Comparison of ENCODE assay signal across 24 cellular contexts in the genomic region with DNA sequence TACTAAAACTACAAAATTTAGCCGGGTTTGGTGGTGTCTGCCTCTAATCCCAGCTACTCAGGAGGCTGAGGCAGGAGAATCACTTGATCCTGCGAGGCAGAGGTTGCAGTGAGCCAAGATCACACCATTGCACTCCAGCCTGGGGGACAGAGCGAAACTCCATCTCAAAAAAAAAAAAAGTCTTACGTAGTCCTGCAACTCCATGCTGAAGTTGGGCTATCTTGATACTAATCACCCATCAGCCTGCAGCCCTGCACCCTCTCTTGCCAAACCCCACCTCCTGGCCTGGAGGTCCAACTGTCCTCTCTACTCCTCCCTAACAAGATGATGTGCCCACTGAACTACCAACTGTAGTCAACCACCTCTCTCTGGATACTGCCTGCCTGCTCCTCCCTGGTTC. TPM values are rescaled to one million over a fixed set of nuclear protein-coding genes. Genes with fewer than 3 reads are reported as not detected.
DNase-seq lines count a peak whose midpoint lies in the region; ATAC-seq and TF ChIP-seq lines count a peak whose summit lies in the region.
"Had no signal": no experiment of that assay in that cellular context is flagged by ENCODE, and none has a peak within 500 bp of the region (broad histone marks: within the 10 kb centered on the region; RNA-seq: fewer than 3 reads in every experiment).

No MANE protein-coding gene starts in this region.

- no peaks in the 10 kb centered on the region for H3K9me3 Mint-ChIP-seq in activated T-cell treated with anti-CD3 and anti-CD28 coated beads, Interleukin-2, amount 50 U/mL, for 24 hours
- H3K9me3 Mint-ChIP-seq in activated T-cell treated with anti-CD3 and anti-CD28 coated beads, Interleukin-2, amount 50 U/mL, for 4 hours: no peaks in the 10 kb centered on the region
- H3K9me3 Mint-ChIP-seq in endothelial cell (ENCODE audit: unreplicated experiment): no peaks in the 10 kb centered on the region
- H3K9me3 Mint-ChIP-seq: activated CD4-positive, alpha-beta T cell treated with anti-CD3 and anti-CD28 coated beads, Interleukin-2, amount 10 ng/mL, durations not matched to agents 7 days and 5 days had no signal

- H3F3A ChIP-seq in Loucy (ENCODE audit: low read depth): no peaks in the 10 kb centered on the region

- H4K20me1 ChIP-seq in Loucy (ENCODE audit: insufficient read depth, low read length, poor library complexity, severe bottlenecking): peaks cover 70% of the 10 kb centered on the region

- no CpG with 5 or more reads among the region's 4 CpGs for WGBS in trophoblast cell (ENCODE audit: extremely low coverage, insufficient coverage, insufficient read length)

- no peaks in the 10 kb centered on the region for H3K27me3 Mint-ChIP-seq in activated T-cell treated with anti-CD3 and anti-CD28 coated beads, Interleukin-2, amount 50 U/mL, for 24 hours
- no peaks in the 10 kb centered on the region for H3K27me3 Mint-ChIP-seq in activated T-cell treated with anti-CD3 and anti-CD28 coated beads, Interleukin-2, amount 50 U/mL, for 4 hours (ENCODE audit: low read depth)
- peaks cover 6% of the 10 kb centered on the region for H3K27me3 Mint-ChIP-seq in endothelial cell (ENCODE audit: unreplicated experiment)
- H3K27me3 Mint-ChIP-seq: activated CD4-positive, alpha-beta T cell treated with anti-CD3 and anti-CD28 coated beads, Interleukin-2, amount 10 ng/mL, durations not matched to agents 7 days and 5 days had no signal

- H2AFZ ChIP-seq in Loucy (ENCODE audit: low read length) (no peak overlapping the region), trophoblast cell (ENCODE audit: insufficient read depth, low read length, poor library complexity) (no peak overlapping the region)

- H3K4me3 Mint-ChIP-seq in activated T-cell treated with anti-CD3 and anti-CD28 coated beads, Interleukin-2, amount 50 U/mL, for 24 hours: no peak overlapping the region
- H3K4me3 Mint-ChIP-seq in activated T-cell treated with anti-CD3 and anti-CD28 coated beads, Interleukin-2, amount 50 U/mL, for 4 hours: no peak overlapping the region
- H3K4me3 Mint-ChIP-seq in endothelial cell (ENCODE audit: unreplicated experiment): peak overlapping the region; percentile 53
- H3K4me3 Mint-ChIP-seq: activated CD4-positive, alpha-beta T cell treated with anti-CD3 and anti-CD28 coated beads, Interleukin-2, amount 10 ng/mL, durations not matched to agents 7 days and 5 days had no signal

- no peak overlapping the region for H2BK12ac ChIP-seq in trophoblast cell (ENCODE audit: low read length)

- no peak overlapping the region for H4K8ac ChIP-seq in trophoblast cell (ENCODE audit: low read depth, low read length)

- no peaks in the 10 kb centered on the region for H3K27me3 ChIP-seq in Loucy (ENCODE audit: insufficient read depth, low read length, poor library complexity, severe bottlenecking)
- no peaks in the 10 kb centered on the region for H3K27me3 ChIP-seq in trophoblast cell (ENCODE audit: insufficient read depth, low read length)
- H3K27me3 ChIP-seq: sigmoid colon had no signal

- peaks cover 86% of the 10 kb centered on the region for H3K79me2 ChIP-seq in Loucy (ENCODE audit: insufficient read depth, low read length)
- peaks cover 17% of the 10 kb centered on the region for H3K79me2 ChIP-seq in trophoblast cell (ENCODE audit: control insufficient read depth, insufficient read depth, low read length, poor library complexity)

- no peak overlapping the region for H2BK5ac ChIP-seq in trophoblast cell (ENCODE audit: low read depth, low read length, poor library complexity)

- H3K9me3 ChIP-seq in Loucy (ENCODE audit: insufficient read depth, low read depth, low read length): no peaks in the 10 kb centered on the region
- no peaks in the 10 kb centered on the region for H3K9me3 ChIP-seq in trophoblast cell (ENCODE audit: insufficient read depth, low read depth, low read length)
- H3K9me3 ChIP-seq: Caco-2, left ventricle myocardium inferior, prostate gland, sigmoid colon had no signal

- peaks cover 6% of the 10 kb centered on the region for H3K79me1 ChIP-seq in trophoblast cell (ENCODE audit: low read length)

- no peak overlapping the region for H3K18ac ChIP-seq in trophoblast cell (ENCODE audit: low read length)

- no peak for TF ChIP-seq CTCF in Loucy (conservative IDR thresholded peaks at IDR 0.05; ENCODE audit: low read length)
- no peak for TF ChIP-seq CTCF in endothelial cell (IDR thresholded peaks at IDR 0.05; ENCODE audit: unreplicated experiment)

- no peak overlapping the region for H3K14ac ChIP-seq in trophoblast cell (ENCODE audit: low read length)

- no peak overlapping the region for H2BK120ac ChIP-seq in trophoblast cell (ENCODE audit: insufficient read depth, low read length, poor library complexity)

- H4K12ac ChIP-seq in trophoblast cell (ENCODE audit: low read depth, low read length): no peak overlapping the region

- H4K91ac ChIP-seq in trophoblast cell (ENCODE audit: low read depth, low read length): no peak overlapping the region

- ATAC-seq in activated T-cell treated with anti-CD3 and anti-CD28 coated beads, Interleukin-2, amount 50 U/mL, for 4 hours: no peak

- H3K9ac ChIP-seq in Loucy (ENCODE audit: low read depth, low read length, poor library complexity, severe bottlenecking): no peak overlapping the region
- no peak overlapping the region for H3K9ac ChIP-seq in trophoblast cell (ENCODE audit: low read length)

- H3K27ac Mint-ChIP-seq in activated T-cell treated with anti-CD3 and anti-CD28 coated beads, Interleukin-2, amount 50 U/mL, for 24 hours: peak overlapping the region; percentile 10
- H3K27ac Mint-ChIP-seq in endothelial cell (ENCODE audit: unreplicated experiment): no peak overlapping the region

- peaks cover 72% of the 10 kb centered on the region for H3K4me1 Mint-ChIP-seq in activated T-cell treated with anti-CD3 and anti-CD28 coated beads, Interleukin-2, amount 50 U/mL, for 24 hours (ENCODE audit: low read depth)
- H3K4me1 Mint-ChIP-seq in activated T-cell treated with anti-CD3 and anti-CD28 coated beads, Interleukin-2, amount 50 U/mL, for 4 hours (ENCODE audit: low read depth): peaks cover 69% of the 10 kb centered on the region
- H3K4me1 Mint-ChIP-seq in endothelial cell (ENCODE audit: unreplicated experiment): peaks cover 31% of the 10 kb centered on the region

- H3K36me3 Mint-ChIP-seq in activated T-cell treated with anti-CD3 and anti-CD28 coated beads, Interleukin-2, amount 50 U/mL, for 24 hours (ENCODE audit: low read depth): peaks cover 40% of the 10 kb centered on the region
- H3K36me3 Mint-ChIP-seq in activated T-cell treated with anti-CD3 and anti-CD28 coated beads, Interleukin-2, amount 50 U/mL, for 4 hours (ENCODE audit: insufficient read depth): peaks cover 11% of the 10 kb centered on the region
- H3K36me3 Mint-ChIP-seq in endothelial cell (ENCODE audit: low read depth, unreplicated experiment): peaks cover 3% of the 10 kb centered on the region

- no peak overlapping the region for H2AK5ac ChIP-seq in trophoblast cell (ENCODE audit: low read length)

- no peak for DNase-seq in activated T-cell treated with anti-CD3 and anti-CD28 coated beads, Interleukin-2, amount 50 U/mL, for 24 hours
- DNase-seq in activated T-cell treated with anti-CD3 and anti-CD28 coated beads, Interleukin-2, amount 50 U/mL, for 4 hours: no peak
- DNase-seq in endothelial cell (ENCODE audit: low spot score) (no peak), trophoblast cell (no peak), NK-92 (lab: John Stamatoyannopoulos, UW; ENCODE audit: unreplicated experiment) (no peak), NCI-H2227 treated with DMSO at 0.1 percent for 48 hours (lab: John Stamatoyannopoulos, UW) (no peak), NCI-H526 (lab: John Stamatoyannopoulos, UW) (no peak)
- DNase-seq: activated CD4-positive, alpha-beta T cell treated with anti-CD3 and anti-CD28 coated beads, Interleukin-2, amount 10 ng/mL, durations not matched to agents 7 days and 5 days; activated CD8-positive, alpha-beta memory T cell treated with anti-CD3 and anti-CD28 coated beads, Interleukin-2, amount 50 U/mL, for 4 hours; activated effector memory CD4-positive, alpha-beta T cell treated with anti-CD3 and anti-CD28 coated beads, Interleukin-2, amount 50 U/mL, for 16 hours; Caco-2; DMS79 treated with DMSO at 0.1 percent for 48 hours; GOT3; left ventricle myocardium inferior; midbrain; NCI-H187 treated with DMSO at 0.1 percent for 48 hours; RPMI8226; sigmoid colon had no signal

- no peak overlapping the region for H3K23ac ChIP-seq in trophoblast cell (ENCODE audit: low read length)

- no peaks in the 10 kb centered on the region for H3K9me2 ChIP-seq in Loucy (replicated peaks; ENCODE audit: low read depth, low read length)

- H3K36me3 ChIP-seq in Loucy (ENCODE audit: insufficient read depth, low read length) (no peaks in the 10 kb centered on the region), trophoblast cell (ENCODE audit: control insufficient read depth in 1 of 2, insufficient read depth in 2 of 2, low read length in 2 of 2) (peaks cover 3 to 4% of the 10 kb centered on the region in 2 experiments)
- H3K36me3 ChIP-seq: left ventricle myocardium inferior, prostate gland, sigmoid colon had no signal

- no peak overlapping the region for H3K27ac ChIP-seq in trophoblast cell (ENCODE audit: low read depth, low read length)
- H3K27ac ChIP-seq: left ventricle myocardium inferior, prostate gland, sigmoid colon, SK-N-MC, VCaP had no signal

- H3K4me3 ChIP-seq in Loucy (ENCODE audit: low read length, poor library complexity, severe bottlenecking) (no peak overlapping the region), trophoblast cell (ENCODE audit: low read depth, low read length) (no peak overlapping the region)
- H3K4me3 ChIP-seq: left ventricle myocardium inferior, prostate gland, sigmoid colon, SK-N-MC had no signal

- H3K4me2 ChIP-seq in Loucy (ENCODE audit: low read depth, low read length, poor library complexity, severe bottlenecking): peak overlapping the region; percentile 76
- H3K4me2 ChIP-seq in trophoblast cell (ENCODE audit: low read length): no peak overlapping the region

- peak overlapping the region; percentile 57 for H3K4ac ChIP-seq in trophoblast cell (ENCODE audit: low read depth, low read length)

- H3K4me1 ChIP-seq in Loucy (ENCODE audit: insufficient read depth, low read length, poor library complexity, severe bottlenecking): peaks cover 34% of the 10 kb centered on the region
- peaks cover 0 to 2% of the 10 kb centered on the region in 2 experiments for H3K4me1 ChIP-seq in trophoblast cell (ENCODE audit: control insufficient read depth in 1 of 2, insufficient read depth in 2 of 2, low read length in 2 of 2)
- H3K4me1 ChIP-seq: prostate gland had no signal

RNA-seq across cellular contexts. Expression of a gene that starts 4.8 kb away (rescaled TPM):
- total RNA-seq in activated T-cell treated with anti-CD3 and anti-CD28 coated beads, Interleukin-2, amount 50 U/mL, for 4 hours: 10 to 100 TPM; 45.3 to 49.1 (median 45.9) TPM
- 38.0 TPM for total RNA-seq in endothelial cell (ENCODE audit: unreplicated experiment)
- polyA plus RNA-seq in trophoblast cell (2013): 18.0 and 18.2 TPM in 2 replicates

RNA-seq across cellular contexts. Expression of a gene that starts 26.4 kb away (rescaled TPM):
- 10 to 100 TPM; 28.3 to 33.2 (median 28.6) TPM for total RNA-seq in activated T-cell treated with anti-CD3 and anti-CD28 coated beads, Interleukin-2, amount 50 U/mL, for 4 hours
- 65.7 TPM for total RNA-seq in endothelial cell (ENCODE audit: unreplicated experiment)
- polyA plus RNA-seq in trophoblast cell (2013): 103 and 111 TPM in 2 replicates

RNA-seq across cellular contexts. Expression of a gene that starts 35.5 kb away (rescaled TPM):
- total RNA-seq in activated T-cell treated with anti-CD3 and anti-CD28 coated beads, Interleukin-2, amount 50 U/mL, for 4 hours: not detected
- 5.3 TPM for total RNA-seq in endothelial cell (ENCODE audit: unreplicated experiment)
- polyA plus RNA-seq in trophoblast cell (2013): 0.61 and 0.66 TPM in 2 replicates
- total RNA-seq: A172; activated CD4-positive, alpha-beta T cell treated with anti-CD3 and anti-CD28 coated beads, Interleukin-2, amount 10 ng/mL, durations not matched to agents 7 days and 5 days; T-helper 2 cell treated with Interferon-gamma antibody and Interleukin-4, amounts not matched to agents 100 ng/mL and 5 ng/mL, for 36 hours had no signal
